Comparison of ENCODE assay signal across 1 cellular context in the genomic region with DNA sequence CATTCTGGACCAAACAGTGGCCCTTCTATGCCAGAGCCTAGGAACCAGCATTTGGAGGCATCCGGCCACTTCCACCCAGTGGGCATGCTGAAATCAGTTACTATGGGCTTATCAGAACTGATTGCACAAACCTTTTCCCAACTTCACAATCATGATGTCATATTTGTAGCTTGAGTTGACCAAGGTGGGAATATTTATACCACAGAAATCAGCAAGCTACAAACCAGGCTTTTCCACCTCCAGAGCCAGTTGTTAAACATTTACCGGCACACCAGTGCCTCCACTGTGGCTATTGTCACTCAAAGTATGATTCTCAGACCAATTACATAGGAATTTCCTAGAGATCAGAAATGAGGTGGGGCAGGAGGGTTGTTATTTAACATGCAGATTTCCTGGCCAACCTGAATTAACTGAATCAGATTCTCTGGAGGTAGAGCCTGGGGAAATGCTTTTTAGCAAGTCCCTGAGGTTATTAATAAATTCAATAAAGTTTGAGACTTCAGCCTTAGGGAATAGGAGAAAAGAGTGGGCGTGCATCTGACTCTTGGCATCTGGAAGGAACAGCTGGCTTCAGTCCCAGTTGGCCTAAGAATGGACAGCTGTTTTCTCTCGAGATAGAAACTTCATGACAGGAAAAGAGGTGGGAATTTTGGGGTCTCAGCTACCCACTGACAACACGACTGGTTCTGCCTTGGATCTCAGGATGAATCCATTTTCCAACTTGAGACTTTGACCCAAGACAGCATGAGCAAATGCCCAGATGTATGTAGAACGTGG.
TF ChIP-seq lines count a peak whose summit lies in the region.

No MANE protein-coding gene starts in this region.

TF ChIP-seq in HepG2, 621 proteins besides CTCF, POLR2A, EP300 and RAD21 (continued from another document):
- TF ChIP-seq, protein P1, sequence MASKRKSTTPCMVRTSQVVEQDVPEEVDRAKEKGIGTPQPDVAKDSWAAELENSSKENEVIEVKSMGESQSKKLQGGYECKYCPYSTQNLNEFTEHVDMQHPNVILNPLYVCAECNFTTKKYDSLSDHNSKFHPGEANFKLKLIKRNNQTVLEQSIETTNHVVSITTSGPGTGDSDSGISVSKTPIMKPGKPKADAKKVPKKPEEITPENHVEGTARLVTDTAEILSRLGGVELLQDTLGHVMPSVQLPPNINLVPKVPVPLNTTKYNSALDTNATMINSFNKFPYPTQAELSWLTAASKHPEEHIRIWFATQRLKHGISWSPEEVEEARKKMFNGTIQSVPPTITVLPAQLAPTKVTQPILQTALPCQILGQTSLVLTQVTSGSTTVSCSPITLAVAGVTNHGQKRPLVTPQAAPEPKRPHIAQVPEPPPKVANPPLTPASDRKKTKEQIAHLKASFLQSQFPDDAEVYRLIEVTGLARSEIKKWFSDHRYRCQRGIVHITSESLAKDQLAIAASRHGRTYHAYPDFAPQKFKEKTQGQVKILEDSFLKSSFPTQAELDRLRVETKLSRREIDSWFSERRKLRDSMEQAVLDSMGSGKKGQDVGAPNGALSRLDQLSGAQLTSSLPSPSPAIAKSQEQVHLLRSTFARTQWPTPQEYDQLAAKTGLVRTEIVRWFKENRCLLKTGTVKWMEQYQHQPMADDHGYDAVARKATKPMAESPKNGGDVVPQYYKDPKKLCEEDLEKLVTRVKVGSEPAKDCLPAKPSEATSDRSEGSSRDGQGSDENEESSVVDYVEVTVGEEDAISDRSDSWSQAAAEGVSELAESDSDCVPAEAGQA (IDR thresholded peaks at IDR 0.05; ENCODE audit: low read depth), result no peak
- TF ChIP-seq, protein P1 (CRISPR knock-in tag; IDR thresholded peaks at IDR 0.05; ENCODE audit: borderline replicate concordance), result no peak
- no peak for TF ChIP-seq ZNF510 (CRISPR knock-in tag; IDR thresholded peaks at IDR 0.05; ENCODE audit: low read depth)
- no peak for TF ChIP-seq ZNF12 (CRISPR knock-in tag; IDR thresholded peaks at IDR 0.05)
- TF ChIP-seq MIER2 (CRISPR knock-in tag; IDR thresholded peaks at IDR 0.05), result no peak
- no peak for TF ChIP-seq NFE2L2 (IDR thresholded peaks at IDR 0.05; ENCODE audit: low read length)
- peak; percentile 92 for TF ChIP-seq BCL6 (CRISPR knock-in tag; IDR thresholded peaks at IDR 0.05)
- TF ChIP-seq, protein P2, sequence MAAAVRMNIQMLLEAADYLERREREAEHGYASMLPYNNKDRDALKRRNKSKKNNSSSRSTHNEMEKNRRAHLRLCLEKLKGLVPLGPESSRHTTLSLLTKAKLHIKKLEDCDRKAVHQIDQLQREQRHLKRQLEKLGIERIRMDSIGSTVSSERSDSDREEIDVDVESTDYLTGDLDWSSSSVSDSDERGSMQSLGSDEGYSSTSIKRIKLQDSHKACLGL (CRISPR knock-in tag; IDR thresholded peaks at IDR 0.05), result no peak
- no peak for TF ChIP-seq ZNF251 (CRISPR knock-in tag; IDR thresholded peaks at IDR 0.05)
- TF ChIP-seq ZNF776 (CRISPR knock-in tag; IDR thresholded peaks at IDR 0.05), result no peak
- no peak for TF ChIP-seq ZNF543 (CRISPR knock-in tag; IDR thresholded peaks at IDR 0.05)
TF ChIP-seq in HepG2: peak in this region for 7.
